1 cellular context compared by ENCODE assay signal in the genomic region with DNA sequence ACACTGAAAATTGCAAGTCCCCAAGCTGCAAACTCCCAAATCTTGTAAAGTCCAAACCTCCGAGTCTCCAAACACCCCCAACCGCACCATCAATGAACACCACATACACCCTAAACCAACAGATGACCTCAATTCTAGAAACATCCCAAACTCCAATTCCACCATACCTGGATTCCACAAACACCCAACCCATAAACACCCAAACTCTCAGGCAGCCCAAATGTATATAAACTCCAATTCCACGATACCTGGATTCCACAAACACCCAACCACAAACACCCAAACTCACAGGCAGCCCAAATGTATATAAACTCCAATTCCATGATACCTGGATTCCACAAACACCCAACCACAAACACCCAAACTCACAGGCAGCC.
A peak's percentile ranks its signal among the peaks of the same experiment; 100 is the strongest.
TF ChIP-seq lines count a peak whose summit lies in the region.

No MANE protein-coding gene starts in this region.

TF ChIP-seq in HepG2, 621 proteins besides CTCF, POLR2A, EP300 and RAD21:
- TF ChIP-seq ARNTL (CRISPR knock-in tag; IDR thresholded peaks at IDR 0.05) (0 out of 2 replicates have a peak, but pooled peaks have one; percentile 11), SMAD9 (CRISPR knock-in tag; IDR thresholded peaks at IDR 0.05) (no peak), RBM22 (optimal IDR thresholded peaks at IDR 0.05; ENCODE audit: low read length) (peak; percentile 60), THAP8 (CRISPR knock-in tag; IDR thresholded peaks at IDR 0.05; ENCODE audit: borderline replicate concordance) (no peak), NFYB (CRISPR knock-in tag; IDR thresholded peaks at IDR 0.05) (no peak), ZSCAN30 (CRISPR knock-in tag; IDR thresholded peaks at IDR 0.05) (no peak), TGIF2 (CRISPR knock-in tag; IDR thresholded peaks at IDR 0.05) (no peak), THAP7 (CRISPR knock-in tag; IDR thresholded peaks at IDR 0.05) (no peak), CEBPG (CRISPR knock-in tag; IDR thresholded peaks at IDR 0.05) (no peak), ZFP1 (CRISPR knock-in tag; IDR thresholded peaks at IDR 0.05) (0 out of 2 replicates have a peak, but pooled peaks have one; percentile 8), ZNF331 (CRISPR knock-in tag; IDR thresholded peaks at IDR 0.05) (no peak), SIX1 (CRISPR knock-in tag; IDR thresholded peaks at IDR 0.05; ENCODE audit: borderline replicate concordance) (peak; percentile 4; the same call in 1 of the 2 replicates), ZNF383 (CRISPR knock-in tag; IDR thresholded peaks at IDR 0.05; ENCODE audit: borderline replicate concordance) (no peak), ZNF510 (CRISPR knock-in tag; IDR thresholded peaks at IDR 0.05; ENCODE audit: low read depth) (no peak), PRDM15 (CRISPR knock-in tag; IDR thresholded peaks at IDR 0.05) (no peak), ZNF703 (CRISPR knock-in tag; IDR thresholded peaks at IDR 0.05; ENCODE audit: borderline replicate concordance) (peak; percentile 4; the same call in 1 of the 2 replicates)
- TF ChIP-seq, protein P1, sequence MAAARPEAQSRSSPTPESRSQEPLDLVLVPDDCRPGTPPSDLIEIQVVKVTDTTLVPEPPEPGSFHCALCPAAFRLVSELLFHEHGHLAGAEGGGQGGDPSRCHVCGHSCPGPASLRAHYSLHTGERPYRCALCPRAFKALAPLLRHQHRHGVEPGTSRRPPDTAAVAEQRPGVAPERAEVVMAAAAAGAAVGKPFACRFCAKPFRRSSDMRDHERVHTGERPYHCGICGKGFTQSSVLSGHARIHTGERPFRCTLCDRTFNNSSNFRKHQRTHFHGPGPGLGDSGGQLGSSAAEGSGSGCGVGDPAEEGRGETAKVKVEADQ (CRISPR knock-in tag; IDR thresholded peaks at IDR 0.05; ENCODE audit: borderline replicate concordance), result no peak
TF ChIP-seq in HepG2: peak in this region for 5.
